Comparison of ENCODE assay signal across 8 cellular contexts in genomic region chr3:124730920-124731297, GRCh38. TPM values are rescaled to one million over a fixed set of nuclear protein-coding genes. Genes with fewer than 3 reads are reported as not detected.
DNase-seq lines count a peak whose midpoint lies in the region; ATAC-seq and TF ChIP-seq lines count a peak whose summit lies in the region.

No MANE protein-coding gene starts in this region.

- WGBS in heart left ventricle, 4 donors = 17 to 20% (median 18%) methylated on average over 13 of the region's 13 CpGs
- WGBS in body of pancreas, 2 donors = 6 to 10% methylated on average over 13 of the region's 13 CpGs
- WGBS in urinary bladder = 13% methylated on average over 13 of the region's 13 CpGs

- ATAC-seq in heart left ventricle = peak in 1 of 4 donors; percentile 5
- no peak for ATAC-seq in Right ventricle myocardium inferior
- ATAC-seq in body of pancreas = no peak
- ATAC-seq in HG02623 (IDR thresholded peaks at IDR 0.05; ENCODE audit: unreplicated experiment) = no peak
- ATAC-seq in GM18519 (IDR thresholded peaks at IDR 0.05; ENCODE audit: low FRiP score, unreplicated experiment) = no peak

- DNase-seq in heart left ventricle (no peak), Right ventricle myocardium inferior (ENCODE audit: missing footprints) (no peak), body of pancreas (no peak), SKM-1 treated with dmso at 0.1 percent for 144 hours (lab: John Stamatoyannopoulos, UW; ENCODE audit: unreplicated experiment) (no peak)

- no peak for TF ChIP-seq CTCF in heart left ventricle (IDR thresholded peaks at IDR 0.05)
- TF ChIP-seq CTCF in body of pancreas (IDR thresholded peaks at IDR 0.05) = no peak

- H3K9me3 ChIP-seq in heart left ventricle (no peaks in the 10 kb centered on the region), body of pancreas (no peaks in the 10 kb centered on the region), mononuclear cell (ENCODE audit: low read depth, low read length) (no peaks in the 10 kb centered on the region)

- H3K4me3 ChIP-seq in heart left ventricle (peak overlapping the region; percentile 64 to 95 (median 85)), body of pancreas (peak overlapping the region; percentile 64 to 75), mononuclear cell (ENCODE audit: low read length) (peak overlapping the region; percentile 89), urinary bladder (ENCODE audit: low read depth, low read length) (peak overlapping the region; percentile 83)

- TF ChIP-seq POLR2A in heart left ventricle (IDR thresholded peaks at IDR 0.05) (no peak), body of pancreas (IDR thresholded peaks at IDR 0.05) (no peak)

- H3K27ac ChIP-seq in heart left ventricle = peak overlapping the region in 4 of 12 donors; percentile 68 to 81 (median 78)
- peak overlapping the region in 2 of 4 donors; percentile 53 to 79 for H3K27ac ChIP-seq in body of pancreas
- no peak overlapping the region for H3K27ac ChIP-seq in urinary bladder (ENCODE audit: low read depth)

- H3K36me3 ChIP-seq in heart left ventricle (peaks cover 0 to 21% (median 12%) of the 10 kb centered on the region in 9 donors), body of pancreas (replicated peaks in 1 of 2; ENCODE audit: insufficient read depth in 1 of 2, low read depth in 2 of 2) (peaks cover 0 to 3% of the 10 kb centered on the region in 2 donors), urinary bladder (ENCODE audit: insufficient read depth) (peaks cover 2% of the 10 kb centered on the region)

- peaks cover 0 to 31% (median 20%) of the 10 kb centered on the region in 12 donors for H3K4me1 ChIP-seq in heart left ventricle
- H3K4me1 ChIP-seq in body of pancreas = peaks cover 35% of the 10 kb centered on the region
- peaks cover 20% of the 10 kb centered on the region for H3K4me1 ChIP-seq in mononuclear cell (ENCODE audit: insufficient read depth, low read length)
- H3K4me1 ChIP-seq in urinary bladder (ENCODE audit: insufficient read depth) = peaks cover 2% of the 10 kb centered on the region

- intact Hi-C loops in heart left ventricle (cut with DNase I) (no loop called here), Right ventricle myocardium inferior (cut with DNase I) (no loop called here), body of pancreas (cut with DNase I) (no loop called here)

- peaks cover 0 to 18% (median 0%) of the 10 kb centered on the region in 9 donors for H3K27me3 ChIP-seq in heart left ventricle
- H3K27me3 ChIP-seq in body of pancreas = no peaks in the 10 kb centered on the region
- peaks cover 21% of the 10 kb centered on the region for H3K27me3 ChIP-seq in mononuclear cell (ENCODE audit: insufficient read depth, low read length)

RNA-seq across cellular contexts. Expression of gene UMPS, which starts 0.7 kb away (rescaled TPM):
- total RNA-seq in heart left ventricle (10 to 100 TPM in 2 of 9 donors, 1 to 10 TPM in 7; 4.7 to 15.9 (median 7.1) TPM), Right ventricle myocardium inferior (9.4 TPM), body of pancreas (10 to 100 TPM in 1 of 2 donors, 1 to 10 TPM in 1; 6.5 to 12.5 TPM), mononuclear cell (15.4 TPM), urinary bladder (32.6 TPM)
- polyA plus RNA-seq in heart left ventricle (1 to 10 TPM; 2.3 to 7.8 TPM), urinary bladder (15.0 TPM)
